In genomic region chr6:130394238-130394637, GRCh38 we compare ENCODE assay signal across 1 cellular context.
TF ChIP-seq lines count a peak whose summit lies in the region.

No MANE protein-coding gene starts in this region.

TF ChIP-seq in SK-N-SH treated with all-trans-retinoic acid at 6 μM for 48 hours, 23 proteins besides CTCF, POLR2A, EP300 and RAD21 (continued from another document):
- no peak for TF ChIP-seq POU6F1 (CRISPR knock-in tag; IDR thresholded peaks at IDR 0.05; ENCODE audit: borderline replicate concordance, low read depth)
- TF ChIP-seq PPARA (CRISPR knock-in tag; IDR thresholded peaks at IDR 0.05; ENCODE audit: borderline replicate concordance), result no peak
TF ChIP-seq in SK-N-SH treated with all-trans-retinoic acid at 6 μM for 48 hours: peak in this region for 0.
